37 cellular contexts compared by ENCODE assay signal in the genomic region with DNA sequence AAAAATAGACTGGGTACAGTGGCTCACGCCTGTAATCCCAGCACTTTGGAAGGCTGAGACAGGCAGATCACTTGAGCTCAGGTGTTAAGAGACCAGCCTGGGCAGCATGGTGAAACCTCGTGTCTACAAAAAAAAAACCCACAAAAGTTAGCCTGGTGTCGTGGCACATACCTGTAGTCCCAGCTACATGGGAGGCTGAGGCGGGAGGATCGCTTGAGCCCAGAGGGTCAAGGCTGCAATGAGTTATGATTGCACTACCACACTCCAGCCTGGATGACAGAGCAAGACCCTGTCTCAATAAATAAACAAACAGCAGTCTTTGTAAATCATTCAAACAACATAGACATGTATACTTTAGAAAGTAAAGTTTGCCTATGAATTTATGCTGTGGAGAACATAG. TPM values are rescaled to one million over a fixed set of nuclear protein-coding genes. Genes with fewer than 3 reads are reported as not detected.
"Had no signal": no experiment of that assay in that cellular context is flagged by ENCODE, and none has a peak within 500 bp of the region (broad histone marks: within the 10 kb centered on the region; RNA-seq: fewer than 3 reads in every experiment).

No MANE protein-coding gene starts in this region.

- H3K36me3 ChIP-seq: adrenal gland, brain microvascular endothelial cell, breast epithelium had no signal

- ATAC-seq: activated CD8-positive, alpha-beta T cell treated with anti-CD3 and anti-CD28 coated beads for 36 hours; activated naive CD4-positive, alpha-beta T cell treated with anti-CD3 and anti-CD28 coated beads, Interleukin-2, amount 50 U/mL, for 72 hours; activated T-cell treated with anti-CD3 and anti-CD28 coated beads, Interleukin-2, amount 50 U/mL, for 4 hours; activated T-cell treated with anti-CD3 and anti-CD28 coated beads, Interleukin-2, amount 50 U/mL, for 72 hours; activated T-helper 17 cell treated with anti-CD3 and anti-CD28 coated beads, Interleukin-2, amount 50 U/mL, for 72 hours; body of pancreas had no signal

- H3K4me3 ChIP-seq: adrenal gland, body of pancreas, breast epithelium had no signal

- H3K27ac ChIP-seq: adrenal gland, body of pancreas, brain microvascular endothelial cell, breast epithelium, VCaP had no signal

- H3K9me3 ChIP-seq: adrenal gland, body of pancreas had no signal

- FAIRE-seq: astrocyte, TTC549 had no signal

- DNase-seq: activated B cell treated with CpG ODN at 0.5 μM for 24 hours; activated CD4-positive, alpha-beta memory T cell treated with anti-CD3 and anti-CD28 coated beads for 36 hours; activated CD4-positive, alpha-beta T cell treated with anti-CD3 and anti-CD28 coated beads for 4 hours; activated CD4-positive, alpha-beta T cell treated with anti-CD3 and anti-CD28 coated beads, Interleukin-2, amount 10 ng/mL, durations not matched to agents 7 days and 5 days; activated CD4-positive, alpha-beta T cell treated with anti-CD3 and anti-CD28 coated beads, Interleukin-2, amount 50 U/mL, for 4 hours; activated CD4-positive, CD25-positive, alpha-beta regulatory T cell treated with anti-CD3 and anti-CD28 coated beads, Interleukin-2, amount 50 U/mL, for 72 hours; activated CD8-positive, alpha-beta memory T cell treated with anti-CD3 and anti-CD28 coated beads, Interleukin-2, amount 50 U/mL, for 4 hours; activated CD8-positive, alpha-beta T cell treated with anti-CD3 and anti-CD28 coated beads for 36 hours; activated effector memory CD4-positive, alpha-beta T cell treated with anti-CD3 and anti-CD28 coated beads, Interleukin-2, amount 50 U/mL, for 16 hours; activated gamma-delta T cell treated with Interleukin-2 at 50 U/mL for 16 hours; activated naive CD4-positive, alpha-beta T cell; activated naive CD4-positive, alpha-beta T cell treated with anti-CD3 and anti-CD28 coated beads for 36 hours; activated naive CD4-positive, alpha-beta T cell treated with anti-CD3 and anti-CD28 coated beads, Interleukin-2, amount 50 U/mL, for 16 hours; activated naive CD8-positive, alpha-beta T cell treated with anti-CD3 and anti-CD28 coated beads for 36 hours; activated T-cell treated with anti-CD3 and anti-CD28 coated beads for 4 hours; activated T-cell treated with anti-CD3 and anti-CD28 coated beads, Interleukin-2, amount 50 U/mL, for 1 hour; activated T-cell treated with anti-CD3 and anti-CD28 coated beads, Interleukin-2, amount 50 U/mL, for 4 hours; activated T-cell treated with anti-CD3 and anti-CD28 coated beads, Interleukin-2, amount 50 U/mL, for 72 hours; adrenal gland; amniotic stem cell; body of pancreas; brain microvascular endothelial cell; central memory CD4-positive, alpha-beta T cell; T-helper 1 cell; T-helper 2 cell; T-helper 9 cell had no signal

- H3K4me1 ChIP-seq: adrenal gland, body of pancreas, breast epithelium had no signal

RNA-seq across cellular contexts. Expression of a gene that starts 2.5 kb away (rescaled TPM):
- total RNA-seq: activated B cell treated with CpG ODN at 0.5 μM for 24 hours; activated CD4-positive, alpha-beta memory T cell treated with anti-CD3 and anti-CD28 coated beads for 36 hours; activated CD4-positive, alpha-beta T cell treated with anti-CD3 and anti-CD28 coated beads, Interleukin-2, amount 10 ng/mL, durations not matched to agents 7 days and 5 days; activated CD8-positive, alpha-beta memory T cell treated with anti-CD3 and anti-CD28 coated beads for 36 hours; activated naive CD4-positive, alpha-beta T cell treated with anti-CD3 and anti-CD28 coated beads for 36 hours; activated naive CD4-positive, alpha-beta T cell treated with anti-CD3 and anti-CD28 coated beads, Interleukin-2, amount 50 U/mL, for 72 hours; activated T-cell treated with anti-CD3 and anti-CD28 coated beads, Interleukin-2, amount 50 U/mL, for 4 hours; activated T-helper 1 cell treated with anti-CD3 and anti-CD28 coated beads, Interleukin-12 subunit alpha, Interleukin-12 subunit beta, Interleukin-2, Interleukin-4 antibody, amounts not matched to agents 30 ng/mL and 10 ng/mL and 1 ng/mL, durations not matched to agents 14 hours and 24 hours and 36 hours; activated T-helper 17 cell treated with anti-CD3 and anti-CD28 coated beads, Interleukin-2, amount 50 U/mL, for 72 hours had no signal

RNA-seq across cellular contexts. Expression of a gene that starts 7.1 kb away (rescaled TPM):
- total RNA-seq: activated B cell treated with CpG ODN at 0.5 μM for 24 hours; activated CD4-positive, alpha-beta memory T cell treated with anti-CD3 and anti-CD28 coated beads for 36 hours; activated T-helper 1 cell treated with anti-CD3 and anti-CD28 coated beads, Interleukin-12 subunit alpha, Interleukin-12 subunit beta, Interleukin-2, Interleukin-4 antibody, amounts not matched to agents 30 ng/mL and 10 ng/mL and 1 ng/mL, durations not matched to agents 14 hours and 24 hours and 36 hours; adrenal gland; body of pancreas had no signal

RNA-seq across cellular contexts. Expression of a gene that starts 34.2 kb away (rescaled TPM):
- total RNA-seq: activated B cell treated with CpG ODN at 0.5 μM for 24 hours; activated CD4-positive, alpha-beta memory T cell treated with anti-CD3 and anti-CD28 coated beads for 36 hours; activated CD4-positive, alpha-beta T cell treated with anti-CD3 and anti-CD28 coated beads, Interleukin-2, amount 10 ng/mL, durations not matched to agents 7 days and 5 days; activated CD8-positive, alpha-beta memory T cell treated with anti-CD3 and anti-CD28 coated beads for 36 hours; activated CD8-positive, alpha-beta T cell treated with anti-CD3 and anti-CD28 coated beads for 36 hours; activated naive CD4-positive, alpha-beta T cell treated with anti-CD3 and anti-CD28 coated beads for 36 hours; activated naive CD4-positive, alpha-beta T cell treated with anti-CD3 and anti-CD28 coated beads, Interleukin-2, amount 50 U/mL, for 72 hours; activated naive CD8-positive, alpha-beta T cell treated with anti-CD3 and anti-CD28 coated beads for 36 hours; activated T-cell treated with anti-CD3 and anti-CD28 coated beads, Interleukin-2, amount 50 U/mL, for 4 hours; activated T-cell treated with anti-CD3 and anti-CD28 coated beads, Interleukin-2, amount 50 U/mL, for 72 hours; activated T-helper 1 cell treated with anti-CD3 and anti-CD28 coated beads, Interleukin-12 subunit alpha, Interleukin-12 subunit beta, Interleukin-2, Interleukin-4 antibody, amounts not matched to agents 30 ng/mL and 10 ng/mL and 1 ng/mL, durations not matched to agents 14 hours and 24 hours and 36 hours; activated T-helper 17 cell treated with anti-CD3 and anti-CD28 coated beads, Interleukin-2, amount 50 U/mL, for 72 hours; adrenal gland; aorta; astrocyte; body of pancreas; breast epithelium; cardiac septum; cerebellum had no signal
- polyA plus RNA-seq: adrenal gland, aorta had no signal
